In genomic region chr15:25664761-25665160, GRCh38 we compare ENCODE assay signal across 30 cellular contexts.
"Had no signal": no experiment of that assay in that cellular context is flagged by ENCODE, and none has a peak within 500 bp of the region (broad histone marks: within the 10 kb centered on the region; RNA-seq: fewer than 3 reads in every experiment).

No MANE protein-coding gene starts in this region.

- H3K9me3 Mint-ChIP-seq: activated CD4-positive, alpha-beta T cell treated with anti-CD3 and anti-CD28 coated beads, Interleukin-2, amount 10 ng/mL, durations not matched to agents 7 days and 5 days; activated CD8-positive, alpha-beta T cell treated with anti-CD3 and anti-CD28 coated beads for 36 hours; activated T-helper 1 cell treated with anti-CD3 and anti-CD28 coated beads, Interleukin-12 subunit alpha, Interleukin-12 subunit beta, Interleukin-2, Interleukin-4 antibody, amounts not matched to agents 30 ng/mL and 10 ng/mL and 1 ng/mL, durations not matched to agents 14 hours and 24 hours and 36 hours; immature natural killer cell; mesothelial cell of epicardium; natural killer cell treated with Interleukin-12 subunit alpha and Interleukin-12 subunit beta and Interleukin-15 and Interleukin-18, amount 100 ng/mL, for 72 hours; stimulated activated effector memory CD8-positive, alpha-beta T cell treated with anti-CD3 and anti-CD28 coated beads, Interleukin-12 subunit alpha, Interleukin-12 subunit beta, amount 100 ng/mL, for 72 hours; T-cell; T-helper 2 cell treated with Interferon-gamma antibody and Interleukin-4, amounts not matched to agents 5 μg/mL and 100 μg/mL, for 36 hours had no signal

- H3K36me3 ChIP-seq: adrenal gland, ascending aorta, breast epithelium, colonic mucosa, esophagus squamous epithelium, left ventricle myocardium inferior, neutrophil, ovary, prostate gland, stomach, suprapubic skin, tibial nerve had no signal

- H3K9me3 ChIP-seq: adrenal gland, ascending aorta, breast epithelium, colonic mucosa, esophagus squamous epithelium, left ventricle myocardium inferior, neutrophil, ovary, prostate gland, stomach, suprapubic skin, tibial nerve had no signal

- H3K4me3 Mint-ChIP-seq: activated CD4-positive, alpha-beta T cell treated with anti-CD3 and anti-CD28 coated beads, Interleukin-2, amount 10 ng/mL, durations not matched to agents 7 days and 5 days; activated CD8-positive, alpha-beta T cell treated with anti-CD3 and anti-CD28 coated beads for 36 hours; activated naive CD8-positive, alpha-beta T cell; activated T-helper 1 cell treated with anti-CD3 and anti-CD28 coated beads, Interleukin-12 subunit alpha, Interleukin-12 subunit beta, Interleukin-2, Interleukin-4 antibody, amounts not matched to agents 30 ng/mL and 10 ng/mL and 1 ng/mL, durations not matched to agents 14 hours and 24 hours and 36 hours; immature natural killer cell; mesothelial cell of epicardium; natural killer cell treated with Interleukin-12 subunit alpha and Interleukin-12 subunit beta and Interleukin-15 and Interleukin-18, amount 100 ng/mL, for 72 hours; stimulated activated effector memory CD8-positive, alpha-beta T cell treated with anti-CD3 and anti-CD28 coated beads, Interleukin-12 subunit alpha, Interleukin-12 subunit beta, amount 100 ng/mL, for 72 hours; T-cell; T-helper 2 cell treated with Interferon-gamma antibody and Interleukin-4, amounts not matched to agents 5 μg/mL and 100 μg/mL, for 36 hours had no signal

- H3K36me3 Mint-ChIP-seq: activated naive CD8-positive, alpha-beta T cell; immature natural killer cell; mesothelial cell of epicardium; natural killer cell treated with Interleukin-12 subunit alpha and Interleukin-12 subunit beta and Interleukin-15 and Interleukin-18, amount 100 ng/mL, for 72 hours; stimulated activated effector memory CD8-positive, alpha-beta T cell treated with anti-CD3 and anti-CD28 coated beads, Interleukin-12 subunit alpha, Interleukin-12 subunit beta, amount 100 ng/mL, for 72 hours; T-cell had no signal

- H3K27ac ChIP-seq: adrenal gland, ascending aorta, breast epithelium, colonic mucosa, esophagus squamous epithelium, left ventricle myocardium inferior, neutrophil, ovary, prostate gland, skin epidermis, stomach, suprapubic skin, tibial nerve, VCaP had no signal

- ATAC-seq: activated CD4-positive, CD25-positive, alpha-beta regulatory T cell treated with anti-CD3 and anti-CD28 coated beads, Interleukin-2, amount 50 U/mL, for 24 hours; activated CD8-positive, alpha-beta T cell treated with anti-CD3 and anti-CD28 coated beads for 36 hours; natural killer cell treated with Interleukin-12 subunit alpha and Interleukin-12 subunit beta and Interleukin-15 and Interleukin-18, amount 100 ng/mL, for 72 hours; right cardiac atrium; stimulated activated effector memory CD8-positive, alpha-beta T cell treated with anti-CD3 and anti-CD28 coated beads, Interleukin-12 subunit alpha, Interleukin-12 subunit beta, amount 100 ng/mL, for 72 hours; T-cell had no signal

- H3K4me3 ChIP-seq: adrenal gland, ascending aorta, breast epithelium, colonic mucosa, esophagus squamous epithelium, left ventricle myocardium inferior, ovary, prostate gland, skin epidermis, stomach, suprapubic skin, tibial nerve had no signal

- H3K4me1 Mint-ChIP-seq: activated CD4-positive, alpha-beta T cell treated with anti-CD3 and anti-CD28 coated beads, Interleukin-2, amount 10 ng/mL, durations not matched to agents 7 days and 5 days had no signal

- H3K27me3 ChIP-seq: adrenal gland, ascending aorta, breast epithelium, colonic mucosa, ovary, suprapubic skin, tibial nerve had no signal

- DNase-seq: activated CD4-positive, alpha-beta T cell treated with anti-CD3 and anti-CD28 coated beads, Interleukin-2, amount 10 ng/mL, durations not matched to agents 7 days and 5 days; activated CD8-positive, alpha-beta T cell treated with anti-CD3 and anti-CD28 coated beads for 36 hours; activated gamma-delta T cell; adrenal gland; colonic mucosa; esophagus squamous epithelium; foreskin fibroblast; immature natural killer cell; kidney glomerular epithelial cell; left ventricle myocardium inferior; ovary; right cardiac atrium; stimulated activated CD4-positive, alpha-beta T cell treated with anti-CD3 and anti-CD28 coated beads, Interleukin-2, amount 100 ng/mL, for 24 hours; stomach; T-cell had no signal

- H3K27ac Mint-ChIP-seq: activated CD4-positive, alpha-beta T cell treated with anti-CD3 and anti-CD28 coated beads, Interleukin-2, amount 10 ng/mL, durations not matched to agents 7 days and 5 days; activated CD8-positive, alpha-beta T cell treated with anti-CD3 and anti-CD28 coated beads for 36 hours; activated naive CD8-positive, alpha-beta T cell; activated T-helper 1 cell treated with anti-CD3 and anti-CD28 coated beads, Interleukin-12 subunit alpha, Interleukin-12 subunit beta, Interleukin-2, Interleukin-4 antibody, amounts not matched to agents 30 ng/mL and 10 ng/mL and 1 ng/mL, durations not matched to agents 14 hours and 24 hours and 36 hours; immature natural killer cell; mesothelial cell of epicardium; natural killer cell treated with Interleukin-12 subunit alpha and Interleukin-12 subunit beta and Interleukin-15 and Interleukin-18, amount 100 ng/mL, for 72 hours; stimulated activated effector memory CD8-positive, alpha-beta T cell treated with anti-CD3 and anti-CD28 coated beads, Interleukin-12 subunit alpha, Interleukin-12 subunit beta, amount 100 ng/mL, for 72 hours; T-cell; T-helper 2 cell treated with Interferon-gamma antibody and Interleukin-4, amounts not matched to agents 5 μg/mL and 100 μg/mL, for 36 hours had no signal

- H3K4me1 ChIP-seq: colonic mucosa, prostate gland had no signal
